In genomic region chr3:113654851-113655250, GRCh38 we compare ENCODE assay signal across 14 cellular contexts.
"Had no signal": no experiment of that assay in that cellular context is flagged by ENCODE, and none has a peak within 500 bp of the region (broad histone marks: within the 10 kb centered on the region; RNA-seq: fewer than 3 reads in every experiment).

No MANE protein-coding gene starts in this region.

- H3K27ac ChIP-seq: adrenal gland, tibial artery, vagina had no signal

- ATAC-seq: activated CD8-positive, alpha-beta T cell treated with anti-CD3 and anti-CD28 coated beads, Interleukin-2, amount 10 ng/mL, durations not matched to agents 7 days and 5 days; esophagus mucosa; natural killer cell treated with Interleukin-12 subunit alpha and Interleukin-12 subunit beta and Interleukin-15 and Interleukin-18, amount 100 ng/mL, for 72 hours; stimulated activated naive B cell treated with anti-CD40 and anti-IgM and Interleukin-4, amounts not matched to agents 10 μg/mL and 1 μg/mL and 100 μg/mL, for 72 hours had no signal

- H3K27me3 ChIP-seq: adrenal gland, tibial artery, vagina had no signal

- H3K9me3 ChIP-seq: adrenal gland, tibial artery, vagina had no signal

- DNase-seq: activated CD4-positive, alpha-beta T cell treated with anti-CD3 and anti-CD28 coated beads for 48 hours; activated CD8-positive, alpha-beta memory T cell treated with anti-CD3 and anti-CD28 coated beads, Interleukin-2, amount 50 U/mL, for 4 hours; activated CD8-positive, alpha-beta T cell treated with anti-CD3 and anti-CD28 coated beads, Interleukin-2, amount 10 ng/mL, durations not matched to agents 7 days and 5 days; activated effector memory CD4-positive, alpha-beta T cell treated with anti-CD3 and anti-CD28 coated beads, Interleukin-2, amount 50 U/mL, for 16 hours; activated T-cell treated with anti-CD3 and anti-CD28 coated beads, Interleukin-2, amount 50 U/mL, for 48 hours; adrenal gland; kidney glomerular epithelial cell; occipital lobe; stimulated activated CD4-positive, alpha-beta T cell treated with anti-CD3 and anti-CD28 coated beads, Interleukin-2, amount 100 ng/mL, for 48 hours; stimulated activated naive B cell treated with anti-CD40 and anti-IgM and Interleukin-4, amounts not matched to agents 10 μg/mL and 1 μg/mL and 100 μg/mL, for 72 hours; tibial artery had no signal

- H3K4me3 ChIP-seq: adrenal gland, tibial artery, vagina had no signal

- H3K4me1 ChIP-seq: adrenal gland, tibial artery, vagina had no signal
